ENCODE assay signal across 8 cellular contexts in genomic region chr15:43492673-43493601, GRCh38. TPM values are rescaled to one million over a fixed set of nuclear protein-coding genes. Genes with fewer than 3 reads are reported as not detected.
DNase-seq lines count a peak whose midpoint lies in the region; ATAC-seq and TF ChIP-seq lines count a peak whose summit lies in the region.

Gene TP53BP1 (minus strand): TSS chr15:43493156. CDS start chr15:43493043, 113 bp downstream.

- peak within 1 kb of the TSS; percentile 97 for H3K14ac ChIP-seq in H9 (ENCODE audit: insufficient read depth, low read length)

- H3K18ac ChIP-seq in H9 (ENCODE audit: insufficient read length, low read depth, low read length), result peak within 1 kb of the TSS; percentile 99

- intact Hi-C loops in natural killer cell (cut with micrococcal nuclease), result loop anchor here (1.0 kb wide), 1 partner anchor 17 kb away; no protein-coding TSS in a partner anchor

- H3K27me3 ChIP-seq in H9 (ENCODE audit: insufficient read depth, low read length), result no peaks in the 10 kb centered on the region
- no peaks in the 10 kb centered on the region for H3K27me3 ChIP-seq in MG63

- H3K4me1 ChIP-seq in H9 (ENCODE audit: insufficient read depth, low read length), result peaks cover 8% of the 10 kb centered on the region; the same call in 1 of the 2 replicates

- no CpG with 5 or more reads among the region's 54 CpGs for WGBS in H9 (ENCODE audit: extremely low coverage, insufficient read length, low lambda C conversion rate)

- H4K8ac ChIP-seq in H9 (replicated peaks; ENCODE audit: insufficient read length, low read depth, low read length), result no peak within 1 kb of the TSS

- no peak within 1 kb of the TSS for H2BK20ac ChIP-seq in H9 (ENCODE audit: low read depth, low read length, poor library complexity, severe bottlenecking)

- no peaks in the 10 kb centered on the region for H4K20me1 ChIP-seq in H9 (ENCODE audit: control insufficient read depth, insufficient read depth, insufficient read length)

- DNase-seq in ELF-1 (ENCODE audit: low read depth, low spot score), result peak; percentile 97
- peak; percentile 98 for DNase-seq in H9
- DNase-seq in MG63, result peak; percentile 96
- peak; percentile 93 for DNase-seq in SHP77 treated with DMSO at 0.1 percent for 48 hours (lab: John Stamatoyannopoulos, UW)
- peak; percentile 90 for DNase-seq in activated effector memory CD4-positive, alpha-beta T cell treated with Interleukin-2 at 50 U/mL for 16 hours
- peak; percentile 92 for DNase-seq in fibroblast of peridontal ligament (ENCODE audit: extremely low read depth)
- DNase-seq in natural killer cell, result peak; percentile 93
- DNase-seq in stimulated activated naive CD4-positive, alpha-beta T cell (lab: John Stamatoyannopoulos, UW), result peak; percentile 90 to 95 (median 92)

- H2AFZ ChIP-seq in H9 (ENCODE audit: low read length), result no peak within 1 kb of the TSS

- H3K4me3 Mint-ChIP-seq in H9, result peak within 1 kb of the TSS; percentile 98 to 99
- H3K4me3 Mint-ChIP-seq in natural killer cell, result peak within 1 kb of the TSS; percentile 97

- H2BK12ac ChIP-seq in H9 (ENCODE audit: insufficient read length, low read depth, low read length), result no peak within 1 kb of the TSS

- H3K4me1 Mint-ChIP-seq in H9, result peaks cover 24 to 28% of the 10 kb centered on the region in 2 experiments
- H3K4me1 Mint-ChIP-seq in natural killer cell, result peaks cover 24 to 28% of the 10 kb centered on the region in 2 donors

- ATAC-seq in natural killer cell, result peak; percentile 97 to 100 (median 99)

- H3K27me3 Mint-ChIP-seq in H9 (ENCODE audit: low read depth) (no peaks in the 10 kb centered on the region), natural killer cell (ENCODE audit: low read depth in 2 of 2) (no peaks in the 10 kb centered on the region)

- no peak within 1 kb of the TSS for H3K23ac ChIP-seq in H9 (ENCODE audit: insufficient read length, low read depth, low read length)

- H3K79me2 ChIP-seq in H9 (ENCODE audit: insufficient read depth, low read length), result no peaks in the 10 kb centered on the region; the same call in 1 of the 2 replicates

- no peak within 1 kb of the TSS for H2AK5ac ChIP-seq in H9 (ENCODE audit: insufficient read length, low read length)

- peaks cover 5% of the 10 kb centered on the region for H3K23me2 ChIP-seq in H9 (ENCODE audit: insufficient read length, low read depth, low read length, poor library complexity, severe bottlenecking)

- no peaks in the 10 kb centered on the region for H3K9me3 Mint-ChIP-seq in H9
- H3K9me3 Mint-ChIP-seq in natural killer cell, result no peaks in the 10 kb centered on the region

- H3K36me3 ChIP-seq in MG63, result peaks cover 23% of the 10 kb centered on the region

- H3K4ac ChIP-seq in H9 (ENCODE audit: low read depth, low read length), result no peak within 1 kb of the TSS; the same call in 1 of the 2 replicates

- H4K91ac ChIP-seq in H9 (ENCODE audit: insufficient read length, low read depth, low read length), result no peak within 1 kb of the TSS

- no peak within 1 kb of the TSS for H4K5ac ChIP-seq in H9 (ENCODE audit: insufficient read length, low read depth, low read length)

- H3K79me1 ChIP-seq in H9 (ENCODE audit: insufficient read depth, low read depth, low read length, poor library complexity, severe bottlenecking), result no peaks in the 10 kb centered on the region

- H3K27ac Mint-ChIP-seq in H9 (peak within 1 kb of the TSS; percentile 99 to 100 (median 100)), natural killer cell (peak within 1 kb of the TSS; percentile 93 to 95)

- H3K4me3 ChIP-seq in MG63, result peak within 1 kb of the TSS; percentile 72

- peak within 1 kb of the TSS; percentile 70 for H2BK5ac ChIP-seq in H9 (ENCODE audit: insufficient read length, low read length)

- no peak within 1 kb of the TSS for H2BK15ac ChIP-seq in H9 (ENCODE audit: low read depth, low read length)

- H3K9me3 ChIP-seq in H9 (ENCODE audit: control insufficient read depth, low read depth, low read length), result no peaks in the 10 kb centered on the region
- H3K9me3 ChIP-seq in MG63, result no peaks in the 10 kb centered on the region

- H3T11ph ChIP-seq in H9 (ENCODE audit: low read length), result no peak within 1 kb of the TSS

- no peak for TF ChIP-seq CTCF in H9 (conservative IDR thresholded peaks at IDR 0.05)
- TF ChIP-seq CTCF in natural killer cell (IDR thresholded peaks at IDR 0.05), result no peak

- peak within 1 kb of the TSS; percentile 58 for H3K27ac ChIP-seq in H9 (ENCODE audit: insufficient read length, low read depth, low read length)

- peak within 1 kb of the TSS; percentile 78 for H3K9ac ChIP-seq in H9 (ENCODE audit: extremely low read depth, insufficient read length, low read length)

- peaks cover 30 to 41% (median 37%) of the 10 kb centered on the region in 3 experiments for H3K36me3 Mint-ChIP-seq in H9 (ENCODE audit: insufficient read depth in 1 of 3, low read depth in 3 of 3)
- H3K36me3 Mint-ChIP-seq in natural killer cell, result peaks cover 7% of the 10 kb centered on the region

- H3K56ac ChIP-seq in H9 (ENCODE audit: insufficient read length, low read depth, low read length), result no peak within 1 kb of the TSS

- H3K4me2 ChIP-seq in H9 (ENCODE audit: insufficient read depth, insufficient read length, low read length), result peak within 1 kb of the TSS; percentile 76

- H2BK120ac ChIP-seq in H9 (ENCODE audit: low read depth, low read length, poor library complexity, severe bottlenecking), result no peak within 1 kb of the TSS

RNA-seq across cellular contexts. Expression of gene TP53BP1, which starts in this region (rescaled TPM):
- total RNA-seq in H9 (2021) (74.5 and 81.5 TPM in 2 replicates), natural killer cell (10 to 100 TPM; 27.9 to 32.9 (median 31.5) TPM)
- 45.8 and 52.6 TPM in 2 replicates for total RNA-seq in MG63 (2014; rRNA removed; shearing (Covaris generic); ENCODE audit: low replicate concordance)

Comparison
In these comparisons a context has a peak if more than half of its experiments do, and no peak if none do; other contexts are left out.
1. Peak in every context shown above with its lines: DNase-seq, ATAC-seq, H3K4me3 ChIP-seq and H3K27ac ChIP-seq.